In the genomic region with DNA sequence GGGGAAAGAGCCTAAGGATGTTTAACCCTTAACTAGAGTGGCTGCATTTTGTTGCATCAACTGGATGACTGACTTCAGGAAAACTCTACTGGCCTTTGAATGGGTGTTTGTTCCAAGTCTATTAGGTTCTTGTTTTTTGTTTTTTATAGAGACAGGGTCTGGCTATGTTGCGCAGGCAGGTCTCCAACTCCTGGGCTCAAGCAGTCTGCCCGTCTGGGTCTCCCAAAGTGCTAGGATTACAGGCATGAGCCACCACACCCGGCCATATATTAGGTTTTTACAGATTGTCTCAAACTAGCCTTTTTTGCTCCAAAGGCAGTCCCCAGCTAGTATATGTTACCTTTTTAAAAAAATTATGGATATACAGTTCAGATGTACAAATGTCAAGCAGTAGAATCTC, we compare ENCODE assay signal across 1 cellular context.
TF ChIP-seq lines count a peak whose summit lies in the region.

No MANE protein-coding gene starts in this region.

TF ChIP-seq in GM23338, 12 proteins besides CTCF, POLR2A, EP300 and RAD21 (continued from another document):
- TF ChIP-seq, protein P1, sequence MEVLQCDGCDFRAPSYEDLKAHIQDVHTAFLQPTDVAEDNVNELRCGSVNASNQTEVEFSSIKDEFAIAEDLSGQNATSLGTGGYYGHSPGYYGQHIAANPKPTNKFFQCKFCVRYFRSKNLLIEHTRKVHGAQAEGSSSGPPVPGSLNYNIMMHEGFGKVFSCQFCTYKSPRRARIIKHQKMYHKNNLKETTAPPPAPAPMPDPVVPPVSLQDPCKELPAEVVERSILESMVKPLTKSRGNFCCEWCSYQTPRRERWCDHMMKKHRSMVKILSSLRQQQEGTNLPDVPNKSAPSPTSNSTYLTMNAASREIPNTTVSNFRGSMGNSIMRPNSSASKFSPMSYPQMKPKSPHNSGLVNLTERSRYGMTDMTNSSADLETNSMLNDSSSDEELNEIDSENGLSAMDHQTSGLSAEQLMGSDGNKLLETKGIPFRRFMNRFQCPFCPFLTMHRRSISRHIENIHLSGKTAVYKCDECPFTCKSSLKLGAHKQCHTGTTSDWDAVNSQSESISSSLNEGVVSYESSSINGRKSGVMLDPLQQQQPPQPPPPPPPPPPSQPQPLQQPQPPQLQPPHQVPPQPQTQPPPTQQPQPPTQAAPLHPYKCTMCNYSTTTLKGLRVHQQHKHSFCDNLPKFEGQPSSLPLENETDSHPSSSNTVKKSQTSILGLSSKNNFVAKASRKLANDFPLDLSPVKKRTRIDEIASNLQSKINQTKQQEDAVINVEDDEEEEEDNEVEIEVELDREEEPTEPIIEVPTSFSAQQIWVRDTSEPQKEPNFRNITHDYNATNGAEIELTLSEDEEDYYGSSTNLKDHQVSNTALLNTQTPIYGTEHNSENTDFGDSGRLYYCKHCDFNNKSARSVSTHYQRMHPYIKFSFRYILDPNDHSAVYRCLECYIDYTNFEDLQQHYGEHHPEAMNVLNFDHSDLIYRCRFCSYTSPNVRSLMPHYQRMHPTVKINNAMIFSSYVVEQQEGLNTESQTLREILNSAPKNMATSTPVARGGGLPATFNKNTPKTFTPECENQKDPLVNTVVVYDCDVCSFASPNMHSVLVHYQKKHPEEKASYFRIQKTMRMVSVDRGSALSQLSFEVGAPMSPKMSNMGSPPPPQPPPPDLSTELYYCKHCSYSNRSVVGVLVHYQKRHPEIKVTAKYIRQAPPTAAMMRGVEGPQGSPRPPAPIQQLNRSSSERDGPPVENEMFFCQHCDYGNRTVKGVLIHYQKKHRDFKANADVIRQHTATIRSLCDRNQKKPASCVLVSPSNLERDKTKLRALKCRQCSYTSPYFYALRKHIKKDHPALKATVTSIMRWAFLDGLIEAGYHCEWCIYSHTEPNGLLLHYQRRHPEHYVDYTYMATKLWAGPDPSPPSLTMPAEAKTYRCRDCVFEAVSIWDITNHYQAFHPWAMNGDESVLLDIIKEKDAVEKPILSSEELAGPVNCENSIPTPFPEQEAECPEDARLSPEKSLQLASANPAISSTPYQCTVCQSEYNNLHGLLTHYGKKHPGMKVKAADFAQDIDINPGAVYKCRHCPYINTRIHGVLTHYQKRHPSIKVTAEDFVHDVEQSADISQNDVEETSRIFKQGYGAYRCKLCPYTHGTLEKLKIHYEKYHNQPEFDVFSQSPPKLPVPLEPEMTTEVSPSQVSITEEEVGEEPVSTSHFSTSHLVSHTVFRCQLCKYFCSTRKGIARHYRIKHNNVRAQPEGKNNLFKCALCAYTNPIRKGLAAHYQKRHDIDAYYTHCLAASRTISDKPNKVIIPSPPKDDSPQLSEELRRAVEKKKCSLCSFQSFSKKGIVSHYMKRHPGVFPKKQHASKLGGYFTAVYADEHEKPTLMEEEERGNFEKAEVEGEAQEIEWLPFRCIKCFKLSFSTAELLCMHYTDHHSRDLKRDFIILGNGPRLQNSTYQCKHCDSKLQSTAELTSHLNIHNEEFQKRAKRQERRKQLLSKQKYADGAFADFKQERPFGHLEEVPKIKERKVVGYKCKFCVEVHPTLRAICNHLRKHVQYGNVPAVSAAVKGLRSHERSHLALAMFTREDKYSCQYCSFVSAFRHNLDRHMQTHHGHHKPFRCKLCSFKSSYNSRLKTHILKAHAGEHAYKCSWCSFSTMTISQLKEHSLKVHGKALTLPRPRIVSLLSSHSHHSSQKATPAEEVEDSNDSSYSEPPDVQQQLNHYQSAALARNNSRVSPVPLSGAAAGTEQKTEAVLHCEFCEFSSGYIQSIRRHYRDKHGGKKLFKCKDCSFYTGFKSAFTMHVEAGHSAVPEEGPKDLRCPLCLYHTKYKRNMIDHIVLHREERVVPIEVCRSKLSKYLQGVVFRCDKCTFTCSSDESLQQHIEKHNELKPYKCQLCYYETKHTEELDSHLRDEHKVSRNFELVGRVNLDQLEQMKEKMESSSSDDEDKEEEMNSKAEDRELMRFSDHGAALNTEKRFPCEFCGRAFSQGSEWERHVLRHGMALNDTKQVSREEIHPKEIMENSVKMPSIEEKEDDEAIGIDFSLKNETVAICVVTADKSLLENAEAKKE (CRISPR knock-in tag; IDR thresholded peaks at IDR 0.05): no peak
- no peak for TF ChIP-seq JUNB (IDR thresholded peaks at IDR 0.05; ENCODE audit: unreplicated experiment)
- TF ChIP-seq, protein P2, sequence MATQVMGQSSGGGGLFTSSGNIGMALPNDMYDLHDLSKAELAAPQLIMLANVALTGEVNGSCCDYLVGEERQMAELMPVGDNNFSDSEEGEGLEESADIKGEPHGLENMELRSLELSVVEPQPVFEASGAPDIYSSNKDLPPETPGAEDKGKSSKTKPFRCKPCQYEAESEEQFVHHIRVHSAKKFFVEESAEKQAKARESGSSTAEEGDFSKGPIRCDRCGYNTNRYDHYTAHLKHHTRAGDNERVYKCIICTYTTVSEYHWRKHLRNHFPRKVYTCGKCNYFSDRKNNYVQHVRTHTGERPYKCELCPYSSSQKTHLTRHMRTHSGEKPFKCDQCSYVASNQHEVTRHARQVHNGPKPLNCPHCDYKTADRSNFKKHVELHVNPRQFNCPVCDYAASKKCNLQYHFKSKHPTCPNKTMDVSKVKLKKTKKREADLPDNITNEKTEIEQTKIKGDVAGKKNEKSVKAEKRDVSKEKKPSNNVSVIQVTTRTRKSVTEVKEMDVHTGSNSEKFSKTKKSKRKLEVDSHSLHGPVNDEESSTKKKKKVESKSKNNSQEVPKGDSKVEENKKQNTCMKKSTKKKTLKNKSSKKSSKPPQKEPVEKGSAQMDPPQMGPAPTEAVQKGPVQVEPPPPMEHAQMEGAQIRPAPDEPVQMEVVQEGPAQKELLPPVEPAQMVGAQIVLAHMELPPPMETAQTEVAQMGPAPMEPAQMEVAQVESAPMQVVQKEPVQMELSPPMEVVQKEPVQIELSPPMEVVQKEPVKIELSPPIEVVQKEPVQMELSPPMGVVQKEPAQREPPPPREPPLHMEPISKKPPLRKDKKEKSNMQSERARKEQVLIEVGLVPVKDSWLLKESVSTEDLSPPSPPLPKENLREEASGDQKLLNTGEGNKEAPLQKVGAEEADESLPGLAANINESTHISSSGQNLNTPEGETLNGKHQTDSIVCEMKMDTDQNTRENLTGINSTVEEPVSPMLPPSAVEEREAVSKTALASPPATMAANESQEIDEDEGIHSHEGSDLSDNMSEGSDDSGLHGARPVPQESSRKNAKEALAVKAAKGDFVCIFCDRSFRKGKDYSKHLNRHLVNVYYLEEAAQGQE (IDR thresholded peaks at IDR 0.05; ENCODE audit: unreplicated experiment): no peak
- TF ChIP-seq, protein P3, sequence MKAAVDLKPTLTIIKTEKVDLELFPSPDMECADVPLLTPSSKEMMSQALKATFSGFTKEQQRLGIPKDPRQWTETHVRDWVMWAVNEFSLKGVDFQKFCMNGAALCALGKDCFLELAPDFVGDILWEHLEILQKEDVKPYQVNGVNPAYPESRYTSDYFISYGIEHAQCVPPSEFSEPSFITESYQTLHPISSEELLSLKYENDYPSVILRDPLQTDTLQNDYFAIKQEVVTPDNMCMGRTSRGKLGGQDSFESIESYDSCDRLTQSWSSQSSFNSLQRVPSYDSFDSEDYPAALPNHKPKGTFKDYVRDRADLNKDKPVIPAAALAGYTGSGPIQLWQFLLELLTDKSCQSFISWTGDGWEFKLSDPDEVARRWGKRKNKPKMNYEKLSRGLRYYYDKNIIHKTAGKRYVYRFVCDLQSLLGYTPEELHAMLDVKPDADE (IDR thresholded peaks at IDR 0.05): no peak
TF ChIP-seq in GM23338: peak in this region for 0.
